ENCODE assay signal across 8 cellular contexts in the genomic region with DNA sequence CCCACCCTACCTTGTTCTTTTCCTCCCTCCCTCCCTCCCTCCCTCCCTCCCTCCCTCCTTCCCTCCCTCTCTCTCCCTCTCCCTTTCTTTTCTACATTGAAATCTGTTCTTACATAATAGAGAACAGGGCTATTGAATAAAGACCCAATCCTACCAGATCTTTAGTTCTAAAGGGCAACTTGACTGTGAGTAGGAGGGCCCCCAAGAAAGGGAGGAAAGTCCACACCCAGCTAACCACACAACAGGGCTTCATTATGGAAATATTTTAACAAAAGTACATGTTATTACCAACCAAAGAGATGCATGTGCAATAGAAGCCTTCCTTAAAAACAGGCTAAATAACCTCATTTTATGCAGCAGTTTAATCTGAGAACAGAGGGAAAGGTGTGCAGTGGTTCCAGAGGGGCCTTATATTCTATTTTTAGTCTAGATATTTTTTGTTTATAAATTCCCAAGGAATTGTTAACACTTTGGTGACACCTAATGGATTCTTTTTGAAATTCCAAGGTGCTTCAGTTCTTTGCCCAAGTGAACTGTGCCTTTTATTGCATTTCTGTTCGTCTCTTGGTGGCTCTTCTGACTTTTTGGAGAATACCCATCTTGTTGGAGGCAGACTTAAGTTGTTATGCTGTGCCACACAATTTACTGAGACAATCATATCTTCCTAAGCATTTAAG.
DNase-seq lines count a peak whose midpoint lies in the region; ATAC-seq and TF ChIP-seq lines count a peak whose summit lies in the region.

No MANE protein-coding gene starts in this region.

- H3K27ac Mint-ChIP-seq in activated naive CD4-positive, alpha-beta T cell treated with anti-CD3 and anti-CD28 coated beads, Interleukin-2, amount 10 ng/mL, durations not matched to agents 7 days and 5 days = peak overlapping the region; percentile 64
- no peak overlapping the region for H3K27ac Mint-ChIP-seq in activated naive CD4-positive, alpha-beta T cell treated with anti-CD3 and anti-CD28 coated beads, Interleukin-2, amount 50 U/mL, for 72 hours

- no peaks in the 10 kb centered on the region for H3K9me3 Mint-ChIP-seq in activated naive CD4-positive, alpha-beta T cell treated with anti-CD3 and anti-CD28 coated beads, Interleukin-2, amount 10 ng/mL, durations not matched to agents 7 days and 5 days
- no peaks in the 10 kb centered on the region for H3K9me3 Mint-ChIP-seq in activated naive CD4-positive, alpha-beta T cell treated with anti-CD3 and anti-CD28 coated beads, Interleukin-2, amount 50 U/mL, for 72 hours

- POLR2A ChIA-PET in PC-3 (lab: Charles Lee; ENCODE audit: unreplicated experiment) = no interaction called here

- no peaks in the 10 kb centered on the region for H3K79me2 ChIP-seq in PC-3 (ENCODE audit: low read length)

- H3K9me3 ChIP-seq in PC-3 (ENCODE audit: low read length) = no peaks in the 10 kb centered on the region

- H3K4me1 ChIP-seq in PC-3 (ENCODE audit: insufficient read depth, low read length) = no peaks in the 10 kb centered on the region

- DNase-seq in activated naive CD4-positive, alpha-beta T cell treated with anti-CD3 and anti-CD28 coated beads, Interleukin-2, amount 10 ng/mL, durations not matched to agents 7 days and 5 days = no peak
- no peak for DNase-seq in activated naive CD4-positive, alpha-beta T cell treated with anti-CD3 and anti-CD28 coated beads, Interleukin-2, amount 50 U/mL, for 72 hours (ENCODE audit: low spot score in 2 of 2)
- DNase-seq in PC-3 (peak; percentile 73), fibroblast of gingiva (ENCODE audit: low read depth) (peak; percentile 11), sciatic nerve (ENCODE audit: low spot score) (no peak), HK-2 (ENCODE audit: unreplicated experiment) (no peak)
- DNase-seq in activated CD4-positive, alpha-beta T cell treated with anti-CD3 and anti-CD28 coated beads for 1 hour = no peak

- H3K27me3 ChIP-seq in PC-3 (ENCODE audit: low read length) = no peaks in the 10 kb centered on the region

- no TSS peak for BruUV-seq in PC-3 (replicated peaks; lab: Mats Ljungman, UMichigan)

- H3K9me2 ChIP-seq in PC-3 (replicated peaks; ENCODE audit: low read length) = no peaks in the 10 kb centered on the region

- no peaks in the 10 kb centered on the region for H3F3A ChIP-seq in PC-3 (ENCODE audit: low read length, unreplicated experiment)

- H3K4me3 Mint-ChIP-seq in activated naive CD4-positive, alpha-beta T cell treated with anti-CD3 and anti-CD28 coated beads, Interleukin-2, amount 10 ng/mL, durations not matched to agents 7 days and 5 days = no peak overlapping the region

- H4K20me1 ChIP-seq in PC-3 (ENCODE audit: low read length) = no peaks in the 10 kb centered on the region

- intact Hi-C loops in PC-3 (cut with micrococcal nuclease) = loop anchor here (1.0 to 5.0 kb wide), 5 partner anchors 69 to 869 kb away; a partner anchor contains a TSS
- intact Hi-C loops in sciatic nerve (cut with DNase I) = loop anchor here (5.0 kb wide), 1 partner anchor 144 kb away; no protein-coding TSS in a partner anchor

- no peak overlapping the region for H3K9ac ChIP-seq in PC-3 (ENCODE audit: low read length)

- no peak overlapping the region for H3K4me3 ChIP-seq in PC-3 (ENCODE audit: low read length)

- CTCF ChIA-PET in activated naive CD4-positive, alpha-beta T cell treated with anti-CD3 and anti-CD28 coated beads, Interleukin-2, amount 10 ng/mL, durations not matched to agents 7 days and 5 days (lab: Charles Lee) = interaction anchor here (0.7 to 5.5 kb wide), 11 partner anchors 11 to 147 kb away, joined by 3 to 110 read pairs (median 6); no protein-coding TSS in a partner anchor
- CTCF ChIA-PET in PC-3 (lab: Charles Lee) = interaction anchor here (0.7 to 3.1 kb wide), 5 partner anchors 71 to 842 kb away, joined by 3 to 15 read pairs (median 4); no protein-coding TSS in a partner anchor

- 0 out of 2 replicates have a peak, but pooled peaks cover 5% of the 10 kb centered on the region for H3K36me3 ChIP-seq in PC-3 (ENCODE audit: low read depth, low read length)

- no peak for ATAC-seq in activated naive CD4-positive, alpha-beta T cell treated with anti-CD3 and anti-CD28 coated beads, Interleukin-2, amount 50 U/mL, for 72 hours
- ATAC-seq in PC-3 (peak; percentile 47), sciatic nerve (peak; percentile 28), HG03439 (IDR thresholded peaks at IDR 0.05; ENCODE audit: unreplicated experiment) (no peak)

- H3K36me3 Mint-ChIP-seq in activated naive CD4-positive, alpha-beta T cell treated with anti-CD3 and anti-CD28 coated beads, Interleukin-2, amount 10 ng/mL, durations not matched to agents 7 days and 5 days = peaks cover 61% of the 10 kb centered on the region
- H3K36me3 Mint-ChIP-seq in activated naive CD4-positive, alpha-beta T cell treated with anti-CD3 and anti-CD28 coated beads, Interleukin-2, amount 50 U/mL, for 72 hours = peaks cover 12 to 16% of the 10 kb centered on the region in 2 donors

- no peak overlapping the region for H3K27ac ChIP-seq in PC-3 (ENCODE audit: low read length)

- peaks cover 80% of the 10 kb centered on the region for H3K4me1 Mint-ChIP-seq in activated naive CD4-positive, alpha-beta T cell treated with anti-CD3 and anti-CD28 coated beads, Interleukin-2, amount 10 ng/mL, durations not matched to agents 7 days and 5 days

- H3K4me2 ChIP-seq in PC-3 (ENCODE audit: low read length) = no peak overlapping the region

- TF ChIP-seq CTCF in PC-3 (conservative IDR thresholded peaks at IDR 0.05; ENCODE audit: low read depth, low read length) = peak; percentile 73

- no peaks in the 10 kb centered on the region for H3K27me3 Mint-ChIP-seq in activated naive CD4-positive, alpha-beta T cell treated with anti-CD3 and anti-CD28 coated beads, Interleukin-2, amount 10 ng/mL, durations not matched to agents 7 days and 5 days

- H2AFZ ChIP-seq in PC-3 (ENCODE audit: low read length) = no peak overlapping the region

Comparison
In these comparisons a context has a peak if more than half of its experiments do, and no peak if none do; other contexts are left out.
1. DNase-seq: peak in PC-3 (single experiment) and fibroblast of gingiva (single experiment); none in activated naive CD4-positive, alpha-beta T cell treated with anti-CD3 and anti-CD28 coated beads, Interleukin-2, amount 10 ng/mL, durations not matched to agents 7 days and 5 days (single experiment), activated naive CD4-positive, alpha-beta T cell treated with anti-CD3 and anti-CD28 coated beads, Interleukin-2, amount 50 U/mL, for 72 hours (0 of 2), sciatic nerve (single experiment), HK-2 (single experiment) and activated CD4-positive, alpha-beta T cell treated with anti-CD3 and anti-CD28 coated beads for 1 hour (single experiment).
2. ATAC-seq: peak in PC-3 (single experiment) and sciatic nerve (single experiment); none in activated naive CD4-positive, alpha-beta T cell treated with anti-CD3 and anti-CD28 coated beads, Interleukin-2, amount 50 U/mL, for 72 hours (0 of 2) and HG03439 (single experiment).